In genomic region chr2:23412556-23413155, GRCh38 we compare ENCODE assay signal across 20 cellular contexts. TPM values are rescaled to one million over a fixed set of nuclear protein-coding genes. Genes with fewer than 3 reads are reported as not detected.
DNase-seq lines count a peak whose midpoint lies in the region; ATAC-seq, FAIRE-seq and TF ChIP-seq lines count a peak whose summit lies in the region.
"Had no signal": no experiment of that assay in that cellular context is flagged by ENCODE, and none has a peak within 500 bp of the region (broad histone marks: within the 10 kb centered on the region; RNA-seq: fewer than 3 reads in every experiment).

No MANE protein-coding gene starts in this region.

- H2AFZ ChIP-seq in mammary epithelial cell (ENCODE audit: low read depth, low read length), result no peak overlapping the region
- H2AFZ ChIP-seq: GM23338 had no signal

- H3K9ac ChIP-seq in mammary epithelial cell (ENCODE audit: insufficient read depth, low read length), result no peak overlapping the region

- TF ChIP-seq CTCF in A549 (IDR thresholded peaks at IDR 0.05) (no peak), mammary epithelial cell (conservative IDR thresholded peaks at IDR 0.05 in 1 of 2, IDR thresholded peaks at IDR 0.05 in 1 of 2; ENCODE audit: extremely low read depth in 1 of 2, insufficient read depth in 1 of 2, low read depth in 1 of 2, low read length in 2 of 2) (no peak)

- no peak for TF ChIP-seq POLR2A in A549 (IDR thresholded peaks at IDR 0.05; ENCODE audit: low read length)

- H3K27ac ChIP-seq in A549, result no peak overlapping the region
- no peak overlapping the region for H3K27ac ChIP-seq in mammary epithelial cell (ENCODE audit: insufficient read depth, low read depth, low read length)
- H3K27ac ChIP-seq: upper lobe of right lung had no signal

- H3K79me2 ChIP-seq in mammary epithelial cell (ENCODE audit: insufficient read depth, low read length), result no peaks in the 10 kb centered on the region

- no peak for TF ChIP-seq RAD21 in A549 (conservative IDR thresholded peaks at IDR 0.05 in 1 of 2, IDR thresholded peaks at IDR 0.05 in 1 of 2)

- no peak overlapping the region for H3K4me3 ChIP-seq in A549
- no peak overlapping the region for H3K4me3 ChIP-seq in mammary epithelial cell (replicated peaks in 1 of 3; ENCODE audit: insufficient read depth in 1 of 3, low read depth in 2 of 3, low read length in 3 of 3)
- H3K4me3 ChIP-seq: GM23338, lung, upper lobe of right lung had no signal

- TF ChIP-seq EP300 in A549 (IDR thresholded peaks at IDR 0.05), result no peak

- 61% methylated on average over 11 of the region's 11 CpGs for WGBS in A549 (ENCODE audit: missing lambda C conversion rate)
- WGBS in mammary epithelial cell (ENCODE audit: low coverage, missing lambda C conversion rate), result 87% methylated on average over 11 of the region's 11 CpGs

- FAIRE-seq in A549 (lab: Jason Lieb, UNC), result no peak
- FAIRE-seq: D721Med had no signal

- no peaks in the 10 kb centered on the region for H3K27me3 ChIP-seq in mammary epithelial cell (ENCODE audit: insufficient read depth, low read length)
- H3K27me3 ChIP-seq: upper lobe of right lung had no signal

- DNase-seq in A549 (ENCODE audit: low read depth in 1 of 2, low spot score in 1 of 2) (no peak), LHCN-M2 (ENCODE audit: low read depth) (peak; percentile 49), mammary epithelial cell (peak; percentile 47), islet precursor cell (peak; percentile 38), NCI-H2196 (lab: John Stamatoyannopoulos, UW; ENCODE audit: unreplicated experiment) (no peak), NCI-H187 (lab: John Stamatoyannopoulos, UW) (no peak)
- DNase-seq: activated B cell treated with CpG ODN at 0.5 μM for 24 hours; activated CD8-positive, alpha-beta memory T cell treated with anti-CD3 and anti-CD28 coated beads, Interleukin-2, amount 10 ng/mL, durations not matched to agents 7 days and 5 days; activated naive CD4-positive, alpha-beta T cell treated with anti-CD3 and anti-CD28 coated beads for 36 hours; cerebellar nuclear complex; NCI-H1105; NCI-H345; right cardiac atrium; stimulated activated CD4-positive, alpha-beta T cell treated with anti-CD3 and anti-CD28 coated beads, Interleukin-4, amount 100 ng/mL, for 1 hour; upper lobe of right lung had no signal

- BruUV-seq in mammary epithelial cell (replicated peaks; lab: Mats Ljungman, UMichigan), result no TSS peak

- H3K9me3 ChIP-seq in A549 (no peaks in the 10 kb centered on the region), mammary epithelial cell (replicated peaks; ENCODE audit: insufficient read depth, low read length) (no peaks in the 10 kb centered on the region)
- H3K9me3 ChIP-seq: upper lobe of right lung had no signal

- in situ Hi-C loops in mammary epithelial cell (cut with MboI; ENCODE audit: low sequenced_read_pairs in 2 of 2), result no loop called here

- POLR2A ChIA-PET in A549 (lab: Yijun Ruan, JAX), result no interaction called here

- H4K20me1 ChIP-seq in mammary epithelial cell (ENCODE audit: insufficient read depth, low read length), result no peaks in the 10 kb centered on the region

- H3K4me1 ChIP-seq in A549, result peaks cover 18% of the 10 kb centered on the region; the same call in 2 of the 3 replicates
- H3K4me1 ChIP-seq in mammary epithelial cell (ENCODE audit: insufficient read depth, low read length), result peaks cover 23% of the 10 kb centered on the region
- H3K4me1 ChIP-seq: upper lobe of right lung had no signal

- CTCF ChIA-PET in A549 (lab: Yijun Ruan, JAX) (no interaction called here), mammary epithelial cell (lab: Charles Lee; ENCODE audit: low non-redundant PET) (no interaction called here)

- no peaks in the 10 kb centered on the region for H3K36me3 ChIP-seq in mammary epithelial cell (ENCODE audit: insufficient read depth, low read length)
- H3K36me3 ChIP-seq: upper lobe of right lung had no signal

- intact Hi-C loops in mammary epithelial cell (cut with micrococcal nuclease), result loop anchor here (1.0 kb wide), 1 partner anchor 33 kb away; no protein-coding TSS in a partner anchor

- H3K4me2 ChIP-seq in A549, result peak overlapping the region; percentile 37; the same call in 1 of the 3 replicates
- peak overlapping the region; percentile 46 for H3K4me2 ChIP-seq in mammary epithelial cell (ENCODE audit: insufficient read depth, low read depth, low read length)
- H3K4me2 ChIP-seq: GM23338 had no signal

- dilution Hi-C loops in mammary epithelial cell (cut with HindIII; ENCODE audit: low sequenced_read_pairs), result no loop called here

- ATAC-seq in A549, result no peak
- ATAC-seq in GM21576 (IDR thresholded peaks at IDR 0.05; ENCODE audit: unreplicated experiment), result no peak
- no peak for ATAC-seq in HG03342 (IDR thresholded peaks at IDR 0.05; ENCODE audit: unreplicated experiment)
- ATAC-seq: activated CD8-positive, alpha-beta memory T cell treated with anti-CD3 and anti-CD28 coated beads, Interleukin-2, amount 10 ng/mL, durations not matched to agents 7 days and 5 days; GM23338 had no signal

TF ChIP-seq in A549, 52 proteins besides CTCF, POLR2A, EP300 and RAD21:
- no peak for TF ChIP-seq FOSB (CRISPR knock-in tag; IDR thresholded peaks at IDR 0.05)
- no peak for TF ChIP-seq CHD2 (IDR thresholded peaks at IDR 0.05; ENCODE audit: low read length, partially characterized antibody)
- TF ChIP-seq ESRRA (IDR thresholded peaks at IDR 0.05; ENCODE audit: borderline replicate concordance, low read length), result no peak
- TF ChIP-seq HOXB5 (CRISPR knock-in tag; IDR thresholded peaks at IDR 0.05), result no peak
- TF ChIP-seq, protein P1, sequence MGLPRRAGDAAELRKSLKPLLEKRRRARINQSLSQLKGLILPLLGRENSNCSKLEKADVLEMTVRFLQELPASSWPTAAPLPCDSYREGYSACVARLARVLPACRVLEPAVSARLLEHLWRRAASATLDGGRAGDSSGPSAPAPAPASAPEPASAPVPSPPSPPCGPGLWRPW (IDR thresholded peaks at IDR 0.05), result no peak
- no peak for TF ChIP-seq RARB (CRISPR knock-in tag; IDR thresholded peaks at IDR 0.05)
- no peak for TF ChIP-seq HOXB13 (CRISPR knock-in tag; IDR thresholded peaks at IDR 0.05; ENCODE audit: low read depth)
- TF ChIP-seq, protein P2, sequence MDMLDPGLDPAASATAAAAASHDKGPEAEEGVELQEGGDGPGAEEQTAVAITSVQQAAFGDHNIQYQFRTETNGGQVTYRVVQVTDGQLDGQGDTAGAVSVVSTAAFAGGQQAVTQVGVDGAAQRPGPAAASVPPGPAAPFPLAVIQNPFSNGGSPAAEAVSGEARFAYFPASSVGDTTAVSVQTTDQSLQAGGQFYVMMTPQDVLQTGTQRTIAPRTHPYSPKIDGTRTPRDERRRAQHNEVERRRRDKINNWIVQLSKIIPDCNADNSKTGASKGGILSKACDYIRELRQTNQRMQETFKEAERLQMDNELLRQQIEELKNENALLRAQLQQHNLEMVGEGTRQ (IDR thresholded peaks at IDR 0.05), result no peak
- no peak for TF ChIP-seq SMC3 (IDR thresholded peaks at IDR 0.05)
- no peak for TF ChIP-seq CBX8 (IDR thresholded peaks at IDR 0.05)

RNA-seq across cellular contexts. Expression of gene KLHL29, which starts 27.7 kb away (rescaled TPM):
- 1.3 and 1.6 TPM in 2 replicates for polyA plus RNA-seq in A549 (2011; rRNA removed)
- polyA plus RNA-seq in A549 (2012; cell fraction: cytosol; rRNA removed), result 1.3 and 2.0 TPM in 2 replicates
- polyA plus RNA-seq in A549 (2012; cell fraction: nucleus; rRNA removed), result 8.2 and 8.9 TPM in 2 replicates
- polyA plus RNA-seq in A549 (2017; fragmentation: RNase III; extraction: RNeasy Plus Mini Kit Qiagen cat#74134 plus additional on column Dnase treatment), result 2.5 to 2.9 TPM (median 2.6 TPM) in 3 replicates
- polyA minus RNA-seq in A549 (2011; rRNA and poly(A)+ RNA removed), result 1.4 and 2.0 TPM in 2 replicates
- 3.2 and 5.2 TPM in 2 replicates for total RNA-seq in LHCN-M2 (2014; rRNA removed)
- polyA plus RNA-seq in LHCN-M2 (2012), result 1.8 TPM
- total RNA-seq in mammary epithelial cell, result 10 to 100 TPM; 15.6 to 16.3 TPM
- 3.6 TPM for polyA plus RNA-seq in mammary epithelial cell
- polyA minus RNA-seq in mammary epithelial cell, result 0.93 TPM

Comparison
In these comparisons a context has a peak if more than half of its experiments do, and no peak if none do; other contexts are left out.
1. DNase-seq: peak in LHCN-M2 (single experiment), mammary epithelial cell (single experiment) and islet precursor cell (single experiment); none in A549 (0 of 2), NCI-H2196 (single experiment) and NCI-H187 (0 of 2).